8 cellular contexts compared by ENCODE assay signal in the genomic region with DNA sequence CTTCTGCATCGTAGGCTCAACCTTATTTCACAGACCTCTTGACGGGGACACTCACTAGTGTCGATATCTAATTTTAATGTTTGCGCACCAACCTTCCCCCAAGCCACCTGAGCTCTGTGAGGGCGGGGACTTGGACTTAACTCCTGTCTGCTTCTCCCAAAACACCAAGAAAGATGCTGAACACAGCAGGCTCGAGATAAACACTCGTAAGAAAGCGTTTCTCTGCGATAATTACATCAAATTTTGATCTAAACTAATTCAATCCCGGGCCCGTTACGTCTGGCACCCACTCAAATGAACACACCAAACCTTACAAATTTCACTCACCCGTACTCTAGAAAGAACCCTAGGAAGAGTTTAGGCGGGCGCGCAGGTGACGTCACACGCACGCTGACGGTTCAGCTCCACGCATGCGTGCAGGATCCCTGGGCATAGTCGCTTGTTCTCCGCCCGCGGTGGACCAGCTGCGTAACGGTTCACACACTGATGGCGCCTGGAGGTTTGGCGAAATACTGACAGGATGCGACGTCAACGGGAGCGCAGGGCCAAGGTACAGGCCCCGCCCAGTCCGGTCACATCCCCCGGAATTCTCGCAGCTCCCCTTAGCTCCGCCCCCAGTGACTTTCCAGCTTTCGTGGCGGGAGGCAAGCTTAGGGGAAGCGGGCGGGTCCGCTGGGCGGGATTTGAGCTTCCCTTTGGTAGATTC. TPM values are rescaled to one million over a fixed set of nuclear protein-coding genes. Genes with fewer than 3 reads are reported as not detected.
A peak's percentile ranks its signal among the peaks of the same experiment; 100 is the strongest.
DNase-seq lines count a peak whose midpoint lies in the region; ATAC-seq and TF ChIP-seq lines count a peak whose summit lies in the region.

A gene with protein sequence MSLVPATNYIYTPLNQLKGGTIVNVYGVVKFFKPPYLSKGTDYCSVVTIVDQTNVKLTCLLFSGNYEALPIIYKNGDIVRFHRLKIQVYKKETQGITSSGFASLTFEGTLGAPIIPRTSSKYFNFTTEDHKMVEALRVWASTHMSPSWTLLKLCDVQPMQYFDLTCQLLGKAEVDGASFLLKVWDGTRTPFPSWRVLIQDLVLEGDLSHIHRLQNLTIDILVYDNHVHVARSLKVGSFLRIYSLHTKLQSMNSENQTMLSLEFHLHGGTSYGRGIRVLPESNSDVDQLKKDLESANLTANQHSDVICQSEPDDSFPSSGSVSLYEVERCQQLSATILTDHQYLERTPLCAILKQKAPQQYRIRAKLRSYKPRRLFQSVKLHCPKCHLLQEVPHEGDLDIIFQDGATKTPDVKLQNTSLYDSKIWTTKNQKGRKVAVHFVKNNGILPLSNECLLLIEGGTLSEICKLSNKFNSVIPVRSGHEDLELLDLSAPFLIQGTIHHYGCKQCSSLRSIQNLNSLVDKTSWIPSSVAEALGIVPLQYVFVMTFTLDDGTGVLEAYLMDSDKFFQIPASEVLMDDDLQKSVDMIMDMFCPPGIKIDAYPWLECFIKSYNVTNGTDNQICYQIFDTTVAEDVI (minus strand): TSS at position 359 of the 706 bp plus-strand sequence. CDS start 32,652 bp downstream, outside the sequence.

- peaks cover 46 to 56% (median 55%) of the 10 kb centered on the region in 3 donors for H3K4me1 Mint-ChIP-seq in CD8-positive, alpha-beta memory T cell

- H3K27me3 Mint-ChIP-seq in CD8-positive, alpha-beta memory T cell = no peaks in the 10 kb centered on the region

- WGBS in lung, 2 donors = 0% methylated on average over 45 of the region's 45 CpGs

- H3K4me1 ChIP-seq in CD8-positive, alpha-beta memory T cell (ENCODE audit: insufficient read depth, low read length) = peaks cover 15% of the 10 kb centered on the region
- H3K4me1 ChIP-seq in lung (ENCODE audit: control insufficient read depth in 2 of 2, insufficient read depth in 2 of 2, low read length in 2 of 2) = peaks cover 1 to 9% of the 10 kb centered on the region in 2 donors

- CTCF ChIA-PET in CD8-positive, alpha-beta memory T cell (lab: Charles Lee) = interaction anchor here (0.5 to 1.4 kb wide), 3 partner anchors 9 to 85 kb away, joined by 3 to 5 read pairs (median 4); no protein-coding TSS in a partner anchor

- DNase-seq in CD8-positive, alpha-beta memory T cell = peak; percentile 93 to 98 (median 96)
- peak; percentile 93 for DNase-seq in HS-5 (ENCODE audit: low read depth)
- peak; percentile 99 for DNase-seq in NK-92 treated with Interleukin-12 subunit alpha and Interleukin-12 subunit beta, amount 100 ng/mL, for 24 hours (lab: John Stamatoyannopoulos, UW)
- DNase-seq in activated CD8-positive, alpha-beta memory T cell treated with anti-CD3 and anti-CD28 coated beads for 24 hours = peak; percentile 98
- DNase-seq in effector CD8-positive, alpha-beta T cell (lab: John Stamatoyannopoulos, UW) = peak; percentile 97
- peak; percentile 99 for DNase-seq in lung (ENCODE audit: low spot score)
- DNase-seq in stimulated activated CD4-positive, alpha-beta T cell treated with anti-CD3 and anti-CD28 coated beads, TNF-alpha, amount 100 ng/mL, for 4 hours (ENCODE audit: low read depth in 3 of 3) = peak; percentile 90 to 95 (median 95)

- H3K4me3 Mint-ChIP-seq in CD8-positive, alpha-beta memory T cell = peak within 1 kb of the TSS; percentile 89 to 96 (median 93)

- peak within 1 kb of the TSS; percentile 94 for H3K27ac ChIP-seq in CD8-positive, alpha-beta memory T cell (ENCODE audit: low read depth, low read length)
- H3K27ac ChIP-seq in lung (ENCODE audit: low read depth in 1 of 2, low read length in 1 of 2) = peak within 1 kb of the TSS; percentile 86 to 89

- POLR2A ChIA-PET in CD8-positive, alpha-beta memory T cell (lab: Charles Lee) = interaction anchor here (1.2 kb wide), 1 partner anchor 1181 kb away, joined by 4 read pairs; a partner anchor contains a TSS

- ATAC-seq in GM19468 (IDR thresholded peaks at IDR 0.05; ENCODE audit: extremely low read depth, unreplicated experiment) (peak; percentile 100), lung (ENCODE audit: insufficient read depth, low FRiP score) (peak; percentile 100)

- TF ChIP-seq CTCF in lung (IDR thresholded peaks at IDR 0.05; ENCODE audit: control extremely low read depth, extremely low read depth) = no peak

- H3K27ac Mint-ChIP-seq in CD8-positive, alpha-beta memory T cell = peak within 1 kb of the TSS; percentile 91 to 99 (median 97)

- peak within 1 kb of the TSS; percentile 98 for H3K4me3 ChIP-seq in CD8-positive, alpha-beta memory T cell (ENCODE audit: low read length)
- H3K4me3 ChIP-seq in lung = peak within 1 kb of the TSS; percentile 65

- no peaks in the 10 kb centered on the region for H3K9me3 ChIP-seq in CD8-positive, alpha-beta memory T cell (ENCODE audit: low read length)
- H3K9me3 ChIP-seq in lung (ENCODE audit: control insufficient read depth in 2 of 2, insufficient read depth in 1 of 2, low read length in 1 of 2) = no peaks in the 10 kb centered on the region

- no peaks in the 10 kb centered on the region for H3K27me3 ChIP-seq in CD8-positive, alpha-beta memory T cell (ENCODE audit: insufficient read depth, low read length, poor library complexity, severe bottlenecking)
- no peaks in the 10 kb centered on the region for H3K27me3 ChIP-seq in lung (ENCODE audit: control insufficient read depth, insufficient read depth)

- H3K36me3 ChIP-seq in CD8-positive, alpha-beta memory T cell (ENCODE audit: insufficient read depth, low read length) = no peaks in the 10 kb centered on the region
- H3K36me3 ChIP-seq in lung (ENCODE audit: control insufficient read depth in 2 of 2, insufficient read depth in 2 of 2, low read length in 2 of 2) = no peaks in the 10 kb centered on the region

- H3K9me3 Mint-ChIP-seq in CD8-positive, alpha-beta memory T cell = no peaks in the 10 kb centered on the region

- H3K36me3 Mint-ChIP-seq in CD8-positive, alpha-beta memory T cell = peaks cover 0 to 24% (median 17%) of the 10 kb centered on the region in 3 donors

RNA-seq across cellular contexts. Expression of the gene that starts here (rescaled TPM):
- total RNA-seq in CD8-positive, alpha-beta memory T cell = 10 to 100 TPM; 24.0 to 34.2 TPM
- polyA plus RNA-seq in CD8-positive, alpha-beta memory T cell = 21.8 TPM
- total RNA-seq in lung = 10 to 100 TPM; 15.0 to 93.7 TPM
- 1 to 10 TPM; 6.9 to 9.4 TPM for polyA plus RNA-seq in lung

Comparison
In these comparisons a context has a peak if more than half of its experiments do, and no peak if none do; other contexts are left out.
1. Peak in every context shown above with its lines: DNase-seq, ATAC-seq, H3K4me3 ChIP-seq and H3K27ac ChIP-seq.